9 cellular contexts compared by ENCODE assay signal in genomic region chrX:154620763-154621414, GRCh38. TPM values are rescaled to one million over a fixed set of nuclear protein-coding genes. Genes with fewer than 3 reads are reported as not detected.
DNase-seq lines count a peak whose midpoint lies in the region; ATAC-seq, FAIRE-seq and TF ChIP-seq lines count a peak whose summit lies in the region.
"Not testable (repeated sequence)": the region's sequence is repeated elsewhere in the genome, so short reads cannot be mapped to it uniquely, and the experiment has no call there.
"Had no signal": no experiment of that assay in that cellular context is flagged by ENCODE, and none has a peak within 500 bp of the region (broad histone marks: within the 10 kb centered on the region; RNA-seq: fewer than 3 reads in every experiment).

No MANE protein-coding gene starts in this region.

- not testable (repeated sequence) for TF ChIP-seq POLR2A in H54 (IDR thresholded peaks at IDR 0.05; ENCODE audit: low read depth, low read length); endothelial cell of umbilical vein (IDR thresholded peaks at IDR 0.05; ENCODE audit: low read depth, low read length); HepG2 (IDR thresholded peaks at IDR 0.05; ENCODE audit: insufficient read depth in 1 of 2, low read depth in 2 of 2, low read length in 2 of 2)

- H3K9me3 Mint-ChIP-seq in astrocyte (ENCODE audit: unreplicated experiment) = not testable (repeated sequence)

- POLR2A ChIA-PET in endothelial cell of umbilical vein (lab: Charles Lee); HepG2 (lab: Yijun Ruan, JAX): not testable (repeated sequence)

- intact Hi-C loops in endothelial cell of umbilical vein (cut with micrococcal nuclease); left ventricle myocardium superior (cut with micrococcal nuclease); HepG2 (cut with micrococcal nuclease; ENCODE audit: unreplicated experiment): not testable (repeated sequence)

- H3K79me2 ChIP-seq in astrocyte (ENCODE audit: insufficient read depth, low read length); endothelial cell of umbilical vein (ENCODE audit: control insufficient read depth, insufficient read depth, low read length); HepG2 (ENCODE audit: insufficient read depth, low read length); smooth muscle cell (ENCODE audit: low read depth): not testable (repeated sequence)

- H4K20me1 ChIP-seq in astrocyte (ENCODE audit: insufficient read depth, low read length); endothelial cell of umbilical vein (replicated peaks; ENCODE audit: control insufficient read depth, extremely low read depth, insufficient read depth, low read length); HepG2 (ENCODE audit: insufficient read depth, low read length); smooth muscle cell (ENCODE audit: low read depth): not testable (repeated sequence)

- not testable (repeated sequence) for H3K4me2 ChIP-seq in astrocyte (ENCODE audit: low read length); endothelial cell of umbilical vein (ENCODE audit: insufficient read depth, low read length); HepG2 (ENCODE audit: low read depth, low read length); smooth muscle cell

- H3K27me3 ChIP-seq in astrocyte (ENCODE audit: insufficient read depth, low read length); endothelial cell of umbilical vein (ENCODE audit: control insufficient read depth in 2 of 2, insufficient read depth in 2 of 2, low read length in 2 of 2); HepG2 (ENCODE audit: control insufficient read depth in 1 of 2, insufficient read depth in 2 of 2, low read length in 2 of 2); smooth muscle cell (ENCODE audit: low read depth): not testable (repeated sequence)

- peak; percentile 68 for ATAC-seq in left ventricle myocardium superior
- peak; percentile 58 for ATAC-seq in HepG2

- H3F3A ChIP-seq in smooth muscle cell (ENCODE audit: low read depth) = not testable (repeated sequence)

- BruUV-seq in endothelial cell of umbilical vein (replicated peaks; lab: Mats Ljungman, UMichigan); HepG2 (replicated peaks; lab: Mats Ljungman, UMichigan): not testable (repeated sequence)

- not testable (repeated sequence) for H3K9ac ChIP-seq in astrocyte (ENCODE audit: low read length); endothelial cell of umbilical vein (replicated peaks; ENCODE audit: extremely low read depth, insufficient read depth, low read length); HepG2 (ENCODE audit: insufficient read depth, low read depth, low read length); smooth muscle cell (ENCODE audit: low read depth)

- not testable (repeated sequence) for H3K4me1 ChIP-seq in astrocyte (ENCODE audit: insufficient read depth, low read length); endothelial cell of umbilical vein (ENCODE audit: control insufficient read depth, extremely low read depth, insufficient read depth, low read length); HepG2 (ENCODE audit: insufficient read depth, low read length); smooth muscle cell (ENCODE audit: low read depth)

- not testable (repeated sequence) for H3K4me1 Mint-ChIP-seq in astrocyte (ENCODE audit: low read depth, unreplicated experiment)

- dilution Hi-C loops in endothelial cell of umbilical vein (cut with MboI; ENCODE audit: extremely low pct_ligation_motif_present, low sequenced_read_pairs) = not testable (repeated sequence)

- not testable (repeated sequence) for H3K27ac ChIP-seq in astrocyte (ENCODE audit: low read depth, low read length); endothelial cell of umbilical vein (ENCODE audit: insufficient read depth, low read depth, low read length); HepG2 (ENCODE audit: extremely low read length, insufficient read depth, low read length); smooth muscle cell (ENCODE audit: low read depth)

- H3K9me3 ChIP-seq in astrocyte (ENCODE audit: insufficient read depth, low read depth, low read length); endothelial cell of umbilical vein (replicated peaks; ENCODE audit: control insufficient read depth, insufficient read depth, low read length); HepG2 (ENCODE audit: low read length); smooth muscle cell (replicated peaks; ENCODE audit: low read depth): not testable (repeated sequence)

- in situ Hi-C loops in HepG2 (cut with HindIII; ENCODE audit: extremely low pct_ligation_motif_present, low pct_unique_long_range_greater_than_20kb) = not testable (repeated sequence)

- H3K27ac Mint-ChIP-seq in astrocyte (ENCODE audit: unreplicated experiment) = not testable (repeated sequence)

- not testable (repeated sequence) for H3K36me3 ChIP-seq in astrocyte (ENCODE audit: insufficient read depth, low read length); endothelial cell of umbilical vein (ENCODE audit: control insufficient read depth in 2 of 2, extremely low read depth in 1 of 2, insufficient read depth in 2 of 2, low read length in 2 of 2); HepG2 (replicated peaks in 1 of 2; ENCODE audit: control insufficient read depth in 1 of 2, insufficient read depth in 2 of 2, low read length in 2 of 2); smooth muscle cell (ENCODE audit: low read depth)

- not testable (repeated sequence) for TF ChIP-seq EP300 in HepG2 (IDR thresholded peaks at IDR 0.05; ENCODE audit: low read depth in 2 of 2, low read length in 2 of 2); HepG2 (CRISPR knock-in tag; IDR thresholded peaks at IDR 0.05; ENCODE audit: borderline replicate concordance)

- H3K9me1 ChIP-seq in endothelial cell of umbilical vein (replicated peaks; ENCODE audit: control insufficient read depth, extremely low read depth, insufficient read depth, low read length) = not testable (repeated sequence)

- not testable (repeated sequence) for TF ChIP-seq CTCF in astrocyte (IDR thresholded peaks at IDR 0.05; ENCODE audit: insufficient read depth, low read depth, low read length); endothelial cell of umbilical vein (IDR thresholded peaks at IDR 0.05; ENCODE audit: extremely low read depth in 1 of 2, insufficient read depth in 1 of 2, low read depth in 1 of 2, low read length in 2 of 2); HepG2 (CRISPR knock-in tag; IDR thresholded peaks at IDR 0.05)
- peak; percentile 5 for TF ChIP-seq CTCF in smooth muscle cell (IDR thresholded peaks at IDR 0.05; ENCODE audit: borderline replicate concordance, insufficient read depth, poor library complexity, severe bottlenecking)

- FAIRE-seq in H54 (lab: Jason Lieb, UNC) (peak; percentile 96), RCC 7860 (lab: Jason Lieb, UNC) (peak; percentile 78), astrocyte (lab: Jason Lieb, UNC) (peak; percentile 96), endothelial cell of umbilical vein (lab: Jason Lieb, UNC) (peak; percentile 99), HepG2 (lab: Jason Lieb, UNC) (peak; percentile 97)

- no CpG with 5 or more reads among the region's 11 CpGs for WGBS in HepG2 (ENCODE audit: low lambda C conversion rate)
- 64% methylated on average over 4 of the region's 11 CpGs for WGBS in smooth muscle cell (ENCODE audit: low lambda C conversion rate)

- H2AFZ ChIP-seq in astrocyte (ENCODE audit: low read depth, low read length); endothelial cell of umbilical vein (ENCODE audit: low read depth, low read length); HepG2 (ENCODE audit: low read length); smooth muscle cell (ENCODE audit: low read depth): not testable (repeated sequence)

- not testable (repeated sequence) for H3K4me3 ChIP-seq in astrocyte (ENCODE audit: insufficient read depth, low read depth, low read length); endothelial cell of umbilical vein (replicated peaks in 1 of 3; ENCODE audit: insufficient read depth in 1 of 3, low read depth in 1 of 3, low read length in 3 of 3); HepG2 (replicated peaks in 1 of 3; ENCODE audit: insufficient read depth in 1 of 3, low read depth in 2 of 3, low read length in 3 of 3); smooth muscle cell

- not testable (repeated sequence) for H3K36me3 Mint-ChIP-seq in astrocyte (ENCODE audit: low read depth, unreplicated experiment)

- not testable (repeated sequence) for DNase-seq in H54 (ENCODE audit: insufficient read length, low spot score); RCC 7860 (ENCODE audit: low spot score); astrocyte (ENCODE audit: low read depth); endothelial cell of umbilical vein (ENCODE audit: low read depth, low spot score); left ventricle myocardium superior; HepG2 (ENCODE audit: low spot score); smooth muscle cell (lab: John Stamatoyannopoulos, UW; ENCODE audit: unreplicated experiment)

- not testable (repeated sequence) for TF ChIP-seq RAD21 in HepG2 (CRISPR knock-in tag; IDR thresholded peaks at IDR 0.05)

- H3K4me3 Mint-ChIP-seq in astrocyte (ENCODE audit: unreplicated experiment) = not testable (repeated sequence)

- CTCF ChIA-PET in endothelial cell of umbilical vein (lab: Charles Lee); HepG2 (lab: Yijun Ruan, JAX; ENCODE audit: low intra/inter-chr PET ratio, low total read pairs): not testable (repeated sequence)

- not testable (repeated sequence) for H3K27me3 Mint-ChIP-seq in astrocyte (ENCODE audit: low read depth, unreplicated experiment)

RNA-seq across cellular contexts. Expression of gene CTAG1B, which starts 1.8 kb away (rescaled TPM):
- total RNA-seq in astrocyte = not detected in 2 replicates
- total RNA-seq in endothelial cell of umbilical vein = not detected in 2 replicates
- polyA plus RNA-seq in endothelial cell of umbilical vein = not detected in 2 replicates
- polyA plus RNA-seq in endothelial cell of umbilical vein (2011; cell fraction: cytosol; rRNA removed) = not detected in 2 replicates
- not detected in 2 replicates for polyA plus RNA-seq in endothelial cell of umbilical vein (2011; cell fraction: nucleus; rRNA removed)
- polyA plus RNA-seq in endothelial cell of umbilical vein (2012) = not detected in 2 replicates
- not detected in 2 replicates for polyA minus RNA-seq in endothelial cell of umbilical vein
- not detected for polyA minus RNA-seq in endothelial cell of umbilical vein (2011; cell fraction: cytosol; rRNA and poly(A)+ RNA removed)
- polyA minus RNA-seq in endothelial cell of umbilical vein (2011; cell fraction: nucleus; rRNA and poly(A)+ RNA removed) = not detected in 2 replicates
- total RNA-seq in left ventricle myocardium superior = not detected
- total RNA-seq in HepG2 (2016; rRNA removed; fragmentation: Illumina TruSeq; extraction: Trizol) = not detected in 2 replicates
- not detected in 2 replicates for total RNA-seq in HepG2 (2016; cell fraction: cytosol; rRNA removed; fragmentation: Illumina TruSeq; extraction: Trizol; ENCODE audit: low read depth)
- not detected in 2 replicates for total RNA-seq in HepG2 (2016; cell fraction: insoluble cytoplasmic fraction; rRNA removed; fragmentation: Illumina TruSeq; extraction: Trizol)
- total RNA-seq in HepG2 (2016; cell fraction: membrane; rRNA removed; fragmentation: Illumina TruSeq; extraction: Trizol) = not detected in 2 replicates
- total RNA-seq in HepG2 (2016; cell fraction: nucleus; rRNA removed; fragmentation: Illumina TruSeq; extraction: Trizol) = not detected in 2 replicates
- not detected in 2 replicates for polyA plus RNA-seq in HepG2 (2011; rRNA removed)
- not detected in 2 replicates for polyA plus RNA-seq in HepG2 (2011; cell fraction: cytosol; rRNA removed)
- polyA plus RNA-seq in HepG2 (2011; cell fraction: nucleus; rRNA removed) = not detected in 2 replicates
- not detected in 2 replicates for polyA plus RNA-seq in HepG2 (2012)
- not detected in 2 replicates for polyA plus RNA-seq in HepG2 (2016; cell fraction: cytosol; fragmentation: Illumina TruSeq; extraction: Trizol; ENCODE audit: low read depth)
- not detected in 2 replicates for polyA plus RNA-seq in HepG2 (2016; cell fraction: insoluble cytoplasmic fraction; fragmentation: Illumina TruSeq; extraction: Trizol; ENCODE audit: low read depth)
- not detected in 2 replicates for polyA plus RNA-seq in HepG2 (2016; cell fraction: membrane; fragmentation: Illumina TruSeq; extraction: Trizol; ENCODE audit: low read depth)
- not detected in 2 replicates for polyA plus RNA-seq in HepG2 (2016; cell fraction: nucleus; fragmentation: Illumina TruSeq; extraction: Trizol; ENCODE audit: insufficient read depth, low read depth)
- not detected in 2 replicates for polyA minus RNA-seq in HepG2 (2011; rRNA and poly(A)+ RNA removed; ENCODE audit: low replicate concordance)
- polyA minus RNA-seq in HepG2 (2011; cell fraction: cytosol; rRNA and poly(A)+ RNA removed) = not detected in 2 replicates
- not detected in 2 replicates for polyA minus RNA-seq in HepG2 (2011; cell fraction: nucleus; rRNA and poly(A)+ RNA removed)
- not detected in 2 replicates for total RNA-seq in smooth muscle cell
- not detected in 2 replicates for polyA plus RNA-seq in smooth muscle cell
- total RNA-seq: CD4-positive, alpha-beta T cell; SJSA1 had no signal

RNA-seq across cellular contexts. Expression of gene CTAG2, which starts 32.5 kb away (rescaled TPM):
- total RNA-seq in astrocyte (not detected in 2 replicates), endothelial cell of umbilical vein (not detected in 2 replicates), left ventricle myocardium superior (not detected), HepG2 (2016; rRNA removed; fragmentation: Illumina TruSeq; extraction: Trizol) (not detected in 2 replicates), smooth muscle cell (not detected in 2 replicates)
- polyA plus RNA-seq in endothelial cell of umbilical vein (not detected in 2 replicates), HepG2 (2011; rRNA removed) (not detected in 2 replicates), smooth muscle cell (not detected in 2 replicates)
- polyA plus RNA-seq in endothelial cell of umbilical vein (2011; cell fraction: cytosol; rRNA removed) = not detected in 2 replicates
- not detected in 2 replicates for polyA plus RNA-seq in endothelial cell of umbilical vein (2011; cell fraction: nucleus; rRNA removed)
- polyA plus RNA-seq in endothelial cell of umbilical vein (2012) = 0.49 and 0.98 TPM in 2 replicates
- polyA minus RNA-seq in endothelial cell of umbilical vein = 0.41 and 1.6 TPM in 2 replicates
- not detected for polyA minus RNA-seq in endothelial cell of umbilical vein (2011; cell fraction: cytosol; rRNA and poly(A)+ RNA removed)
- polyA minus RNA-seq in endothelial cell of umbilical vein (2011; cell fraction: nucleus; rRNA and poly(A)+ RNA removed) = not detected in 2 replicates
- total RNA-seq in HepG2 (2016; cell fraction: cytosol; rRNA removed; fragmentation: Illumina TruSeq; extraction: Trizol; ENCODE audit: low read depth) = not detected in 2 replicates
- total RNA-seq in HepG2 (2016; cell fraction: insoluble cytoplasmic fraction; rRNA removed; fragmentation: Illumina TruSeq; extraction: Trizol) = not detected in 2 replicates
- not detected in 2 replicates for total RNA-seq in HepG2 (2016; cell fraction: membrane; rRNA removed; fragmentation: Illumina TruSeq; extraction: Trizol)
- total RNA-seq in HepG2 (2016; cell fraction: nucleus; rRNA removed; fragmentation: Illumina TruSeq; extraction: Trizol) = not detected in 2 replicates
- not detected in 2 replicates for polyA plus RNA-seq in HepG2 (2011; cell fraction: cytosol; rRNA removed)
- polyA plus RNA-seq in HepG2 (2011; cell fraction: nucleus; rRNA removed) = not detected in 2 replicates
- polyA plus RNA-seq in HepG2 (2012) = not detected in 2 replicates
- polyA plus RNA-seq in HepG2 (2016; cell fraction: cytosol; fragmentation: Illumina TruSeq; extraction: Trizol; ENCODE audit: low read depth) = not detected in 2 replicates
- not detected in 2 replicates for polyA plus RNA-seq in HepG2 (2016; cell fraction: insoluble cytoplasmic fraction; fragmentation: Illumina TruSeq; extraction: Trizol; ENCODE audit: low read depth)
- not detected in 2 replicates for polyA plus RNA-seq in HepG2 (2016; cell fraction: membrane; fragmentation: Illumina TruSeq; extraction: Trizol; ENCODE audit: low read depth)
- polyA plus RNA-seq in HepG2 (2016; cell fraction: nucleus; fragmentation: Illumina TruSeq; extraction: Trizol; ENCODE audit: insufficient read depth, low read depth) = not detected in 2 replicates
- polyA minus RNA-seq in HepG2 (2011; rRNA and poly(A)+ RNA removed; ENCODE audit: low replicate concordance) = 0.19 TPM in 1 of 2 replicates, not detected in the other
- not detected in 2 replicates for polyA minus RNA-seq in HepG2 (2011; cell fraction: cytosol; rRNA and poly(A)+ RNA removed)
- not detected in 2 replicates for polyA minus RNA-seq in HepG2 (2011; cell fraction: nucleus; rRNA and poly(A)+ RNA removed)
- total RNA-seq: CD4-positive, alpha-beta T cell; SJSA1 had no signal

RNA-seq across cellular contexts. Expression of gene CTAG1A, which starts 36.0 kb away (rescaled TPM):
- total RNA-seq in astrocyte (not detected in 2 replicates), endothelial cell of umbilical vein (not detected in 2 replicates), left ventricle myocardium superior (not detected), HepG2 (2016; rRNA removed; fragmentation: Illumina TruSeq; extraction: Trizol) (not detected in 2 replicates), smooth muscle cell (not detected in 2 replicates)
- polyA plus RNA-seq in endothelial cell of umbilical vein (not detected in 2 replicates), HepG2 (2011; rRNA removed) (not detected in 2 replicates), smooth muscle cell (not detected in 2 replicates)
- polyA plus RNA-seq in endothelial cell of umbilical vein (2011; cell fraction: cytosol; rRNA removed) = not detected in 2 replicates
- not detected in 2 replicates for polyA plus RNA-seq in endothelial cell of umbilical vein (2011; cell fraction: nucleus; rRNA removed)
- not detected in 2 replicates for polyA plus RNA-seq in endothelial cell of umbilical vein (2012)
- polyA minus RNA-seq in endothelial cell of umbilical vein = not detected in 2 replicates
- polyA minus RNA-seq in endothelial cell of umbilical vein (2011; cell fraction: cytosol; rRNA and poly(A)+ RNA removed) = not detected
- not detected in 2 replicates for polyA minus RNA-seq in endothelial cell of umbilical vein (2011; cell fraction: nucleus; rRNA and poly(A)+ RNA removed)
- total RNA-seq in HepG2 (2016; cell fraction: cytosol; rRNA removed; fragmentation: Illumina TruSeq; extraction: Trizol; ENCODE audit: low read depth) = not detected in 2 replicates
- not detected in 2 replicates for total RNA-seq in HepG2 (2016; cell fraction: insoluble cytoplasmic fraction; rRNA removed; fragmentation: Illumina TruSeq; extraction: Trizol)
- total RNA-seq in HepG2 (2016; cell fraction: membrane; rRNA removed; fragmentation: Illumina TruSeq; extraction: Trizol) = not detected in 2 replicates
- not detected in 2 replicates for total RNA-seq in HepG2 (2016; cell fraction: nucleus; rRNA removed; fragmentation: Illumina TruSeq; extraction: Trizol)
- not detected in 2 replicates for polyA plus RNA-seq in HepG2 (2011; cell fraction: cytosol; rRNA removed)
- polyA plus RNA-seq in HepG2 (2011; cell fraction: nucleus; rRNA removed) = not detected in 2 replicates
- not detected in 2 replicates for polyA plus RNA-seq in HepG2 (2012)
- not detected in 2 replicates for polyA plus RNA-seq in HepG2 (2016; cell fraction: cytosol; fragmentation: Illumina TruSeq; extraction: Trizol; ENCODE audit: low read depth)
- polyA plus RNA-seq in HepG2 (2016; cell fraction: insoluble cytoplasmic fraction; fragmentation: Illumina TruSeq; extraction: Trizol; ENCODE audit: low read depth) = not detected in 2 replicates
- polyA plus RNA-seq in HepG2 (2016; cell fraction: membrane; fragmentation: Illumina TruSeq; extraction: Trizol; ENCODE audit: low read depth) = not detected in 2 replicates
- not detected in 2 replicates for polyA plus RNA-seq in HepG2 (2016; cell fraction: nucleus; fragmentation: Illumina TruSeq; extraction: Trizol; ENCODE audit: insufficient read depth, low read depth)
- not detected in 2 replicates for polyA minus RNA-seq in HepG2 (2011; rRNA and poly(A)+ RNA removed; ENCODE audit: low replicate concordance)
- polyA minus RNA-seq in HepG2 (2011; cell fraction: cytosol; rRNA and poly(A)+ RNA removed) = not detected in 2 replicates
- polyA minus RNA-seq in HepG2 (2011; cell fraction: nucleus; rRNA and poly(A)+ RNA removed) = not detected in 2 replicates
- total RNA-seq: CD4-positive, alpha-beta T cell; SJSA1 had no signal
